1 cellular context compared by ENCODE assay signal in the genomic region with DNA sequence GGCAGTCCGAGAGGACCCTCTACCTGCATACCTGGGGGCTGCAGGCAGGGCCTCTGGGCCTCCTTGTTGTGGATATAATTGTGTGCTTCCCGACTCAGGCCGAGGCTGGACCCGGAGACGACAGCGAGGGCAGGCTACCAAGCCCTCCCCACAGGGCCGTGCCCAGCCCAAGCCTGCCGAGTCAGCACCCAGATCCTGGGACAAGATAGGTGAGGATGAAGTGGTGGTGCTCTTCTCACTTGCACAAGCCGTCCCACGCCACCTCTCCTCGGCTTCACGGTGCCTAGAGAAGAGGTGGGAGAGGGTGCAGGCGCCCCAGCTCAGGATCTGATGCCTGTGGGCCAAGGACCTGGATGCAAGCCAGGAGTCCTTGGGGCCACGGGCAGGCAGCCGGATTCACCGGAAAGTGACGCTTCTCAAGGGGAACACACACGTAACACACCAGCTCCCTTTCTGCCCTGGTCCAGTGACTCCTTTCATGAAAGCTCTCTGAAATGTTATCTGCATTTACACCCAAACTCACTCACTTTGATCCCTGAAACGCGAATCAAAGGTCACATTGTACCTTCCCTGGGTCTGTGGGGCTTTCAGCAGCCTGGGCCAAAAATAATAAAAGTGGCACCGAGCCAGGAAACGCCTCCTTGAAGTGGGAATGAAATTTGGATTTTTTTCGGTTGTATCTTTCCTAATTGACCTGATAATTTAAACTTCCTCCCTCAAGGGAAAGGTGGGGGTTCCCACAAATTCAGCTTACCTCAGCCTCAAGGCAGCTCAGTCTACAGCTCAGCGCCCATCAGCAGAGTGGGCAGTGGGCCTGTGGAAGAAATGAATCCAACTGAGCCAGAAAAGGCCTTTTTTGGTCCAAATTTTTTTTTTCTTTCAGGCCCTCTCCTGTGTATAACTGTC.
TF ChIP-seq lines count a peak whose summit lies in the region.

No MANE protein-coding gene starts in this region.

TF ChIP-seq in HEK293, 187 proteins besides CTCF, POLR2A, EP300 and RAD21 (continued from another document and continues in another):
- TF ChIP-seq, protein P1, sequence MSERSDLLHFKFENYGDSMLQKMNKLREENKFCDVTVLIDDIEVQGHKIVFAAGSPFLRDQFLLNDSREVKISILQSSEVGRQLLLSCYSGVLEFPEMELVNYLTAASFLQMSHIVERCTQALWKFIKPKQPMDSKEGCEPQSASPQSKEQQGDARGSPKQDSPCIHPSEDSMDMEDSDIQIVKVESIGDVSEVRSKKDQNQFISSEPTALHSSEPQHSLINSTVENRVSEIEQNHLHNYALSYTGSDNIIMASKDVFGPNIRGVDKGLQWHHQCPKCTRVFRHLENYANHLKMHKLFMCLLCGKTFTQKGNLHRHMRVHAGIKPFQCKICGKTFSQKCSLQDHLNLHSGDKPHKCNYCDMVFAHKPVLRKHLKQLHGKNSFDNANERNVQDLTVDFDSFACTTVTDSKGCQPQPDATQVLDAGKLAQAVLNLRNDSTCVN (tag by site-specific recombination; optimal IDR thresholded peaks at IDR 0.05), result no peak
- TF ChIP-seq ZXDB (tag by site-specific recombination; IDR thresholded peaks at IDR 0.05), result peak; percentile 67; the same call in 1 of the 2 replicates
- 0 out of 2 replicates have a peak, but pooled peaks have one; percentile 44 for TF ChIP-seq ZNF76 (tag by site-specific recombination; IDR thresholded peaks at IDR 0.05; ENCODE audit: borderline replicate concordance, low read depth)
- peak; percentile 54; the same call in 1 of the 2 replicates for TF ChIP-seq ZNF561 (tag by site-specific recombination; IDR thresholded peaks at IDR 0.05; ENCODE audit: borderline replicate concordance)
- no peak for TF ChIP-seq ZNF433 (tag by site-specific recombination; IDR thresholded peaks at IDR 0.05; ENCODE audit: low read depth)
- TF ChIP-seq, protein P2, sequence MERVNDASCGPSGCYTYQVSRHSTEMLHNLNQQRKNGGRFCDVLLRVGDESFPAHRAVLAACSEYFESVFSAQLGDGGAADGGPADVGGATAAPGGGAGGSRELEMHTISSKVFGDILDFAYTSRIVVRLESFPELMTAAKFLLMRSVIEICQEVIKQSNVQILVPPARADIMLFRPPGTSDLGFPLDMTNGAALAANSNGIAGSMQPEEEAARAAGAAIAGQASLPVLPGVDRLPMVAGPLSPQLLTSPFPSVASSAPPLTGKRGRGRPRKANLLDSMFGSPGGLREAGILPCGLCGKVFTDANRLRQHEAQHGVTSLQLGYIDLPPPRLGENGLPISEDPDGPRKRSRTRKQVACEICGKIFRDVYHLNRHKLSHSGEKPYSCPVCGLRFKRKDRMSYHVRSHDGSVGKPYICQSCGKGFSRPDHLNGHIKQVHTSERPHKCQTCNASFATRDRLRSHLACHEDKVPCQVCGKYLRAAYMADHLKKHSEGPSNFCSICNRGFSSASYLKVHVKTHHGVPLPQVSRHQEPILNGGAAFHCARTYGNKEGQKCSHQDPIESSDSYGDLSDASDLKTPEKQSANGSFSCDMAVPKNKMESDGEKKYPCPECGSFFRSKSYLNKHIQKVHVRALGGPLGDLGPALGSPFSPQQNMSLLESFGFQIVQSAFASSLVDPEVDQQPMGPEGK (tag by site-specific recombination; IDR thresholded peaks at IDR 0.05), result peak; percentile 79
- TF ChIP-seq, protein P3, sequence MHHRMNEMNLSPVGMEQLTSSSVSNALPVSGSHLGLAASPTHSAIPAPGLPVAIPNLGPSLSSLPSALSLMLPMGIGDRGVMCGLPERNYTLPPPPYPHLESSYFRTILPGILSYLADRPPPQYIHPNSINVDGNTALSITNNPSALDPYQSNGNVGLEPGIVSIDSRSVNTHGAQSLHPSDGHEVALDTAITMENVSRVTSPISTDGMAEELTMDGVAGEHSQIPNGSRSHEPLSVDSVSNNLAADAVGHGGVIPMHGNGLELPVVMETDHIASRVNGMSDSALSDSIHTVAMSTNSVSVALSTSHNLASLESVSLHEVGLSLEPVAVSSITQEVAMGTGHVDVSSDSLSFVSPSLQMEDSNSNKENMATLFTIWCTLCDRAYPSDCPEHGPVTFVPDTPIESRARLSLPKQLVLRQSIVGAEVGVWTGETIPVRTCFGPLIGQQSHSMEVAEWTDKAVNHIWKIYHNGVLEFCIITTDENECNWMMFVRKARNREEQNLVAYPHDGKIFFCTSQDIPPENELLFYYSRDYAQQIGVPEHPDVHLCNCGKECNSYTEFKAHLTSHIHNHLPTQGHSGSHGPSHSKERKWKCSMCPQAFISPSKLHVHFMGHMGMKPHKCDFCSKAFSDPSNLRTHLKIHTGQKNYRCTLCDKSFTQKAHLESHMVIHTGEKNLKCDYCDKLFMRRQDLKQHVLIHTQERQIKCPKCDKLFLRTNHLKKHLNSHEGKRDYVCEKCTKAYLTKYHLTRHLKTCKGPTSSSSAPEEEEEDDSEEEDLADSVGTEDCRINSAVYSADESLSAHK (tag by site-specific recombination; IDR thresholded peaks at IDR 0.05), result no peak
- peak; percentile 80 for TF ChIP-seq WT1 (tag by site-specific recombination; IDR thresholded peaks at IDR 0.05)
- TF ChIP-seq ZBTB8A (tag by site-specific recombination; IDR thresholded peaks at IDR 0.05), result 0 out of 2 replicates have a peak, but pooled peaks have one; percentile 5
- no peak for TF ChIP-seq ZNF555 (tag by site-specific recombination; conservative IDR thresholded peaks at IDR 0.05)
- no peak for TF ChIP-seq ZNF626 (tag by site-specific recombination; IDR thresholded peaks at IDR 0.05)
- TF ChIP-seq, protein P4, sequence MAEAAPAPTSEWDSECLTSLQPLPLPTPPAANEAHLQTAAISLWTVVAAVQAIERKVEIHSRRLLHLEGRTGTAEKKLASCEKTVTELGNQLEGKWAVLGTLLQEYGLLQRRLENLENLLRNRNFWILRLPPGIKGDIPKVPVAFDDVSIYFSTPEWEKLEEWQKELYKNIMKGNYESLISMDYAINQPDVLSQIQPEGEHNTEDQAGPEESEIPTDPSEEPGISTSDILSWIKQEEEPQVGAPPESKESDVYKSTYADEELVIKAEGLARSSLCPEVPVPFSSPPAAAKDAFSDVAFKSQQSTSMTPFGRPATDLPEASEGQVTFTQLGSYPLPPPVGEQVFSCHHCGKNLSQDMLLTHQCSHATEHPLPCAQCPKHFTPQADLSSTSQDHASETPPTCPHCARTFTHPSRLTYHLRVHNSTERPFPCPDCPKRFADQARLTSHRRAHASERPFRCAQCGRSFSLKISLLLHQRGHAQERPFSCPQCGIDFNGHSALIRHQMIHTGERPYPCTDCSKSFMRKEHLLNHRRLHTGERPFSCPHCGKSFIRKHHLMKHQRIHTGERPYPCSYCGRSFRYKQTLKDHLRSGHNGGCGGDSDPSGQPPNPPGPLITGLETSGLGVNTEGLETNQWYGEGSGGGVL (tag by site-specific recombination; IDR thresholded peaks at IDR 0.05), result 0 out of 2 replicates have a peak, but pooled peaks have one; percentile 30
- TF ChIP-seq, protein P5, sequence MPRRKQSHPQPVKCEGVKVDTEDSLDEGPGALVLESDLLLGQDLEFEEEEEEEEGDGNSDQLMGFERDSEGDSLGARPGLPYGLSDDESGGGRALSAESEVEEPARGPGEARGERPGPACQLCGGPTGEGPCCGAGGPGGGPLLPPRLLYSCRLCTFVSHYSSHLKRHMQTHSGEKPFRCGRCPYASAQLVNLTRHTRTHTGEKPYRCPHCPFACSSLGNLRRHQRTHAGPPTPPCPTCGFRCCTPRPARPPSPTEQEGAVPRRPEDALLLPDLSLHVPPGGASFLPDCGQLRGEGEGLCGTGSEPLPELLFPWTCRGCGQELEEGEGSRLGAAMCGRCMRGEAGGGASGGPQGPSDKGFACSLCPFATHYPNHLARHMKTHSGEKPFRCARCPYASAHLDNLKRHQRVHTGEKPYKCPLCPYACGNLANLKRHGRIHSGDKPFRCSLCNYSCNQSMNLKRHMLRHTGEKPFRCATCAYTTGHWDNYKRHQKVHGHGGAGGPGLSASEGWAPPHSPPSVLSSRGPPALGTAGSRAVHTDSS (tag by site-specific recombination; IDR thresholded peaks at IDR 0.05), result peak; percentile 44; the same call in 1 of the 2 replicates
- TF ChIP-seq KLF1 (tag by site-specific recombination; IDR thresholded peaks at IDR 0.05), result peak; percentile 64
- no peak for TF ChIP-seq ZNF670 (tag by site-specific recombination; IDR thresholded peaks at IDR 0.05; ENCODE audit: low read depth)
- no peak for TF ChIP-seq ZBTB7A (tag by site-specific recombination; IDR thresholded peaks at IDR 0.05; ENCODE audit: low read depth)
- TF ChIP-seq, protein P6, sequence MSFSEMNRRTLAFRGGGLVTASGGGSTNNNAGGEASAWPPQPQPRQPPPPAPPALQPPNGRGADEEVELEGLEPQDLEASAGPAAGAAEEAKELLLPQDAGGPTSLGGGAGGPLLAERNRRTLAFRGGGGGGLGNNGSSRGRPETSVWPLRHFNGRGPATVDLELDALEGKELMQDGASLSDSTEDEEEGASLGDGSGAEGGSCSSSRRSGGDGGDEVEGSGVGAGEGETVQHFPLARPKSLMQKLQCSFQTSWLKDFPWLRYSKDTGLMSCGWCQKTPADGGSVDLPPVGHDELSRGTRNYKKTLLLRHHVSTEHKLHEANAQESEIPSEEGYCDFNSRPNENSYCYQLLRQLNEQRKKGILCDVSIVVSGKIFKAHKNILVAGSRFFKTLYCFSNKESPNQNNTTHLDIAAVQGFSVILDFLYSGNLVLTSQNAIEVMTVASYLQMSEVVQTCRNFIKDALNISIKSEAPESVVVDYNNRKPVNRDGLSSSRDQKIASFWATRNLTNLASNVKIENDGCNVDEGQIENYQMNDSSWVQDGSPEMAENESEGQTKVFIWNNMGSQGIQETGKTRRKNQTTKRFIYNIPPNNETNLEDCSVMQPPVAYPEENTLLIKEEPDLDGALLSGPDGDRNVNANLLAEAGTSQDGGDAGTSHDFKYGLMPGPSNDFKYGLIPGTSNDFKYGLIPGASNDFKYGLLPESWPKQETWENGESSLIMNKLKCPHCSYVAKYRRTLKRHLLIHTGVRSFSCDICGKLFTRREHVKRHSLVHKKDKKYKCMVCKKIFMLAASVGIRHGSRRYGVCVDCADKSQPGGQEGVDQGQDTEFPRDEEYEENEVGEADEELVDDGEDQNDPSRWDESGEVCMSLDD (tag by site-specific recombination; IDR thresholded peaks at IDR 0.05), result peak; percentile 70
- TF ChIP-seq ZNF629 (tag by site-specific recombination; IDR thresholded peaks at IDR 0.05), result peak; percentile 91
- peak; percentile 70 for TF ChIP-seq ZEB2 (tag by site-specific recombination; IDR thresholded peaks at IDR 0.05)
- no peak for TF ChIP-seq ZNF677 (tag by site-specific recombination; IDR thresholded peaks at IDR 0.05)
- no peak for TF ChIP-seq ZNF777 (tag by site-specific recombination; IDR thresholded peaks at IDR 0.05; ENCODE audit: borderline replicate concordance)
- TF ChIP-seq ZNF830 (tag by site-specific recombination; IDR thresholded peaks at IDR 0.05; ENCODE audit: low read depth), result no peak
- TF ChIP-seq SP3 (tag by site-specific recombination; IDR thresholded peaks at IDR 0.05), result peak; percentile 34; the same call in 1 of the 2 replicates
- TF ChIP-seq, protein P7, sequence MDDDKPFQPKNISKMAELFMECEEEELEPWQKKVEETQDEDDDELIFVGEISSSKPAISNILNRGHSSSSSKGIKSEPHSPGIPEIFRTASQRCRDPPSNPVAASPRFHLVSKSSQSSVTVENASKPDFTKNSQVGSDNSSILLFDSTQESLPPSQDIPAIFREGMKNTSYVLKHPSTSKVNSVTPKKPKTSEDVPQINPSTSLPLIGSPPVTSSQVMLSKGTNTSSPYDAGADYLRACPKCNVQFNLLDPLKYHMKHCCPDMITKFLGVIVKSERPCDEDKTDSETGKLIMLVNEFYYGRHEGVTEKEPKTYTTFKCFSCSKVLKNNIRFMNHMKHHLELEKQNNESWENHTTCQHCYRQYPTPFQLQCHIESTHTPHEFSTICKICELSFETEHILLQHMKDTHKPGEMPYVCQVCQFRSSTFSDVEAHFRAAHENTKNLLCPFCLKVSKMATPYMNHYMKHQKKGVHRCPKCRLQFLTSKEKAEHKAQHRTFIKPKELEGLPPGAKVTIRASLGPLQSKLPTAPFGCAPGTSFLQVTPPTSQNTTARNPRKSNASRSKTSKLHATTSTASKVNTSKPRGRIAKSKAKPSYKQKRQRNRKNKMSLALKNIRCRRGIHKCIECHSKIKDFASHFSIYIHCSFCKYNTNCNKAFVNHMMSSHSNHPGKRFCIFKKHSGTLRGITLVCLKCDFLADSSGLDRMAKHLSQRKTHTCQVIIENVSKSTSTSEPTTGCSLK (tag by site-specific recombination; IDR thresholded peaks at IDR 0.05), result no peak
- 0 out of 2 replicates have a peak, but pooled peaks have one; percentile 31 for TF ChIP-seq MZF1 (tag by site-specific recombination; IDR thresholded peaks at IDR 0.05; ENCODE audit: borderline replicate concordance)
- TF ChIP-seq, protein P8, sequence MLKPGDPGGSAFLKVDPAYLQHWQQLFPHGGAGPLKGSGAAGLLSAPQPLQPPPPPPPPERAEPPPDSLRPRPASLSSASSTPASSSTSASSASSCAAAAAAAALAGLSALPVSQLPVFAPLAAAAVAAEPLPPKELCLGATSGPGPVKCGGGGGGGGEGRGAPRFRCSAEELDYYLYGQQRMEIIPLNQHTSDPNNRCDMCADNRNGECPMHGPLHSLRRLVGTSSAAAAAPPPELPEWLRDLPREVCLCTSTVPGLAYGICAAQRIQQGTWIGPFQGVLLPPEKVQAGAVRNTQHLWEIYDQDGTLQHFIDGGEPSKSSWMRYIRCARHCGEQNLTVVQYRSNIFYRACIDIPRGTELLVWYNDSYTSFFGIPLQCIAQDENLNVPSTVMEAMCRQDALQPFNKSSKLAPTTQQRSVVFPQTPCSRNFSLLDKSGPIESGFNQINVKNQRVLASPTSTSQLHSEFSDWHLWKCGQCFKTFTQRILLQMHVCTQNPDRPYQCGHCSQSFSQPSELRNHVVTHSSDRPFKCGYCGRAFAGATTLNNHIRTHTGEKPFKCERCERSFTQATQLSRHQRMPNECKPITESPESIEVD (tag by site-specific recombination; IDR thresholded peaks at IDR 0.05), result peak; percentile 73; the same call in 1 of the 2 replicates
- 0 out of 2 replicates have a peak, but pooled peaks have one; percentile 57 for TF ChIP-seq KLF10 (tag by site-specific recombination; IDR thresholded peaks at IDR 0.05)
- TF ChIP-seq ZBTB17 (tag by site-specific recombination; IDR thresholded peaks at IDR 0.05), result peak; percentile 84
- no peak for TF ChIP-seq ZFP41 (tag by site-specific recombination; IDR thresholded peaks at IDR 0.05; ENCODE audit: borderline replicate concordance)
- TF ChIP-seq ZNF529 (tag by site-specific recombination; IDR thresholded peaks at IDR 0.05; ENCODE audit: insufficient replicate concordance), result no peak
- peak; percentile 37; the same call in 1 of the 2 replicates for TF ChIP-seq FEZF1 (tag by site-specific recombination; IDR thresholded peaks at IDR 0.05)
- peak; percentile 38; the same call in 1 of the 2 replicates for TF ChIP-seq GLIS1 (tag by site-specific recombination; IDR thresholded peaks at IDR 0.05)
- peak; percentile 91 for TF ChIP-seq ZBTB48 (tag by site-specific recombination; IDR thresholded peaks at IDR 0.05)
- no peak for TF ChIP-seq ZNF658 (tag by site-specific recombination; IDR thresholded peaks at IDR 0.05)
- peak; percentile 23; the same call in 1 of the 2 replicates for TF ChIP-seq KLF8 (tag by site-specific recombination; IDR thresholded peaks at IDR 0.05)
- 0 out of 2 replicates have a peak, but pooled peaks have one; percentile 5 for TF ChIP-seq ZNF596 (tag by site-specific recombination; IDR thresholded peaks at IDR 0.05)
- TF ChIP-seq ZNF335 (tag by site-specific recombination; conservative IDR thresholded peaks at IDR 0.05), result peak; percentile 94
- no peak for TF ChIP-seq ZNF302 (tag by site-specific recombination; IDR thresholded peaks at IDR 0.05; ENCODE audit: low read depth)
- no peak for TF ChIP-seq ZNF157 (tag by site-specific recombination; IDR thresholded peaks at IDR 0.05)
